Comparison of ENCODE assay signal across 1 cellular context in the genomic region with DNA sequence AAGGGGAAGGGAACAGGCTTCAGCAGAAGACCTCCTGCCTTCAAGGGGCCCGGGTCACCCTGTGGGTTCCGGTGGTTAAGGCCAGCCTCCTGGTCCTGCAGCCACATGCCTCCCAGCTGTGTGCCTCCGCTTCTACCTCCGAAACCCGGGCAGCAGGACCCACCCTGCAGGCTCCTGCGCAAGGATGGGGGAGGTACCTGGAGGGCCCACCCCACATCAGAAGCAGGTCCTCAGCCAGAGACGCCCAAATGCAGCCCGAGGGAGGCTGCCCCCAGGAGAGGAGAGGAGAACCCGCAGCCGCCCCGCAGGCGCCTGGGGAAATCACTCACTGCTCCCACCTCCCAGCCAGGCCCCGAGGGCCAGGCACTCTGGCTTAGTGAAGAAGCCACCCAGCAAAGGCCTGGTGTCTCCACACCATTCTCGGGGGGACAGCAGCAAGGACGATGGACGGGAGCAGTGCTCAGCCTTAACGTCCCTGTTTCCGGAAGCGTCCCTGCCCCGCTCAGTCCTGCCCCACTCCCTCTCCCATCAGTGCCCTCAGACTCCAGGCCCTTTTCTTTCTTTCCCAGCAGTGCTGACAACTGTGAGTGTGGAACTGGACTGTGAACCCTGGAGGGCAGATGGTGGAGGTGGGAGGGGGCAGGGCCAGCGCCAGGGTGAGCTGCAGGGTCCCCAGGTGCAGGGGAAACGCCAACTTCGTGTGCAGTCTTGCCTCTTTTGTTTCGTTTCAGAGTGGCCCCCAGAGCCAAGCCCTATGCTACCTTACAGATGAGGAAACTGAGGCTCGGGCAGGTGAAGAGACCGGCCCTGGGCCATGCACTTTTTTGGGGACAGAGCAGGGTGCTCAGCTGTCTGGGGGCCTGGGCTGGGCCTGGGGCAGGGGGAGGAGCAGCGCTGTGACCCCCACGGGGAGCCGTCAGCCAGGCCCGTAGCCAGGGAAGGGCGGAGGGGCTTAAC.
A peak's percentile ranks its signal among the peaks of the same experiment; 100 is the strongest.
TF ChIP-seq lines count a peak whose summit lies in the region.

No MANE protein-coding gene starts in this region.

TF ChIP-seq in HepG2, 621 proteins besides CTCF, POLR2A, EP300 and RAD21 (continued from another document and continues in another):
- TF ChIP-seq ZBTB7A (CRISPR knock-in tag; IDR thresholded peaks at IDR 0.05) (peak; percentile 46), MEIS1 (CRISPR knock-in tag; IDR thresholded peaks at IDR 0.05; ENCODE audit: borderline replicate concordance) (no peak), TFAP4 (IDR thresholded peaks at IDR 0.05; ENCODE audit: borderline replicate concordance, low read depth) (peak; percentile 42; the same call in 1 of the 2 replicates), NR3C1 (CRISPR knock-in tag; IDR thresholded peaks at IDR 0.05) (no peak), ZNF18 (CRISPR knock-in tag; IDR thresholded peaks at IDR 0.05; ENCODE audit: insufficient replicate concordance) (no peak), ZNF75D (CRISPR knock-in tag; IDR thresholded peaks at IDR 0.05; ENCODE audit: borderline replicate concordance) (no peak), NR2C2 (CRISPR knock-in tag; IDR thresholded peaks at IDR 0.05; ENCODE audit: borderline replicate concordance) (no peak), MXD4 (CRISPR knock-in tag; IDR thresholded peaks at IDR 0.05) (peak; percentile 56), ZNF792 (CRISPR knock-in tag; IDR thresholded peaks at IDR 0.05) (peak; percentile 36; the same call in 1 of the 2 replicates), ATF4 (CRISPR knock-in tag; IDR thresholded peaks at IDR 0.05) (no peak; a peak in 1 of 4 replicates), JUND (CRISPR knock-in tag; IDR thresholded peaks at IDR 0.05) (no peak; the same call in 1 of the 2 replicates), ZNF772 (CRISPR knock-in tag; IDR thresholded peaks at IDR 0.05) (peak; percentile 57; the same call in 1 of the 2 replicates), POLR2AphosphoS2 (IDR thresholded peaks at IDR 0.05; ENCODE audit: low read depth, low read length) (no peak), SUZ12 (IDR thresholded peaks at IDR 0.05; ENCODE audit: low read depth, low read length) (no peak), GABPB1 (CRISPR knock-in tag; IDR thresholded peaks at IDR 0.05) (peak; percentile 71), RXRB (CRISPR knock-in tag; IDR thresholded peaks at IDR 0.05; ENCODE audit: borderline replicate concordance) (no peak; the same call in 1 of the 2 replicates), GTF3A (CRISPR knock-in tag; conservative IDR thresholded peaks at IDR 0.05) (no peak), PRPF4 (IDR thresholded peaks at IDR 0.05; ENCODE audit: low read depth, low read length, poor library complexity, severe bottlenecking) (no peak), MTERF4 (CRISPR knock-in tag; IDR thresholded peaks at IDR 0.05) (peak; percentile 81; the same call in 1 of the 2 replicates), ZNF678 (CRISPR knock-in tag; IDR thresholded peaks at IDR 0.05) (no peak), ZSCAN31 (CRISPR knock-in tag; IDR thresholded peaks at IDR 0.05; ENCODE audit: low read depth) (no peak), SNAPC5 (CRISPR knock-in tag; IDR thresholded peaks at IDR 0.05; ENCODE audit: borderline replicate concordance) (0 out of 2 replicates have a peak, but pooled peaks have one; percentile 37), KDM4B (CRISPR knock-in tag; IDR thresholded peaks at IDR 0.05) (no peak)
- TF ChIP-seq, protein P1, sequence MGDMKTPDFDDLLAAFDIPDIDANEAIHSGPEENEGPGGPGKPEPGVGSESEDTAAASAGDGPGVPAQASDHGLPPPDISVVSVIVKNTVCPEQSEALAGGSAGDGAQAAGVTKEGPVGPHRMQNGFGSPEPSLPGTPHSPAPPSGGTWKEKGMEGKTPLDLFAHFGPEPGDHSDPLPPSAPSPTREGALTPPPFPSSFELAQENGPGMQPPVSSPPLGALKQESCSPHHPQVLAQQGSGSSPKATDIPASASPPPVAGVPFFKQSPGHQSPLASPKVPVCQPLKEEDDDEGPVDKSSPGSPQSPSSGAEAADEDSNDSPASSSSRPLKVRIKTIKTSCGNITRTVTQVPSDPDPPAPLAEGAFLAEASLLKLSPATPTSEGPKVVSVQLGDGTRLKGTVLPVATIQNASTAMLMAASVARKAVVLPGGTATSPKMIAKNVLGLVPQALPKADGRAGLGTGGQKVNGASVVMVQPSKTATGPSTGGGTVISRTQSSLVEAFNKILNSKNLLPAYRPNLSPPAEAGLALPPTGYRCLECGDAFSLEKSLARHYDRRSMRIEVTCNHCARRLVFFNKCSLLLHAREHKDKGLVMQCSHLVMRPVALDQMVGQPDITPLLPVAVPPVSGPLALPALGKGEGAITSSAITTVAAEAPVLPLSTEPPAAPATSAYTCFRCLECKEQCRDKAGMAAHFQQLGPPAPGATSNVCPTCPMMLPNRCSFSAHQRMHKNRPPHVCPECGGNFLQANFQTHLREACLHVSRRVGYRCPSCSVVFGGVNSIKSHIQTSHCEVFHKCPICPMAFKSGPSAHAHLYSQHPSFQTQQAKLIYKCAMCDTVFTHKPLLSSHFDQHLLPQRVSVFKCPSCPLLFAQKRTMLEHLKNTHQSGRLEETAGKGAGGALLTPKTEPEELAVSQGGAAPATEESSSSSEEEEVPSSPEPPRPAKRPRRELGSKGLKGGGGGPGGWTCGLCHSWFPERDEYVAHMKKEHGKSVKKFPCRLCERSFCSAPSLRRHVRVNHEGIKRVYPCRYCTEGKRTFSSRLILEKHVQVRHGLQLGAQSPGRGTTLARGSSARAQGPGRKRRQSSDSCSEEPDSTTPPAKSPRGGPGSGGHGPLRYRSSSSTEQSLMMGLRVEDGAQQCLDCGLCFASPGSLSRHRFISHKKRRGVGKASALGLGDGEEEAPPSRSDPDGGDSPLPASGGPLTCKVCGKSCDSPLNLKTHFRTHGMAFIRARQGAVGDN (CRISPR knock-in tag; IDR thresholded peaks at IDR 0.05) = peak; percentile 87
- TF ChIP-seq, protein P2, sequence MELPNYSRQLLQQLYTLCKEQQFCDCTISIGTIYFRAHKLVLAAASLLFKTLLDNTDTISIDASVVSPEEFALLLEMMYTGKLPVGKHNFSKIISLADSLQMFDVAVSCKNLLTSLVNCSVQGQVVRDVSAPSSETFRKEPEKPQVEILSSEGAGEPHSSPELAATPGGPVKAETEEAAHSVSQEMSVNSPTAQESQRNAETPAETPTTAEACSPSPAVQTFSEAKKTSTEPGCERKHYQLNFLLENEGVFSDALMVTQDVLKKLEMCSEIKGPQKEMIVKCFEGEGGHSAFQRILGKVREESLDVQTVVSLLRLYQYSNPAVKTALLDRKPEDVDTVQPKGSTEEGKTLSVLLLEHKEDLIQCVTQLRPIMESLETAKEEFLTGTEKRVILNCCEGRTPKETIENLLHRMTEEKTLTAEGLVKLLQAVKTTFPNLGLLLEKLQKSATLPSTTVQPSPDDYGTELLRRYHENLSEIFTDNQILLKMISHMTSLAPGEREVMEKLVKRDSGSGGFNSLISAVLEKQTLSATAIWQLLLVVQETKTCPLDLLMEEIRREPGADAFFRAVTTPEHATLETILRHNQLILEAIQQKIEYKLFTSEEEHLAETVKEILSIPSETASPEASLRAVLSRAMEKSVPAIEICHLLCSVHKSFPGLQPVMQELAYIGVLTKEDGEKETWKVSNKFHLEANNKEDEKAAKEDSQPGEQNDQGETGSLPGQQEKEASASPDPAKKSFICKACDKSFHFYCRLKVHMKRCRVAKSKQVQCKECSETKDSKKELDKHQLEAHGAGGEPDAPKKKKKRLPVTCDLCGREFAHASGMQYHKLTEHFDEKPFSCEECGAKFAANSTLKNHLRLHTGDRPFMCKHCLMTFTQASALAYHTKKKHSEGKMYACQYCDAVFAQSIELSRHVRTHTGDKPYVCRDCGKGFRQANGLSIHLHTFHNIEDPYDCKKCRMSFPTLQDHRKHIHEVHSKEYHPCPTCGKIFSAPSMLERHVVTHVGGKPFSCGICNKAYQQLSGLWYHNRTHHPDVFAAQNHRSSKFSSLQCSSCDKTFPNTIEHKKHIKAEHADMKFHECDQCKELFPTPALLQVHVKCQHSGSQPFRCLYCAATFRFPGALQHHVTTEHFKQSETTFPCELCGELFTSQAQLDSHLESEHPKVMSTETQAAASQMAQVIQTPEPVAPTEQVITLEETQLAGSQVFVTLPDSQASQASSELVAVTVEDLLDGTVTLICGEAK (IDR thresholded peaks at IDR 0.05) = no peak
- TF ChIP-seq, protein P2 (CRISPR knock-in tag; IDR thresholded peaks at IDR 0.05) = no peak
- TF ChIP-seq, protein P3, sequence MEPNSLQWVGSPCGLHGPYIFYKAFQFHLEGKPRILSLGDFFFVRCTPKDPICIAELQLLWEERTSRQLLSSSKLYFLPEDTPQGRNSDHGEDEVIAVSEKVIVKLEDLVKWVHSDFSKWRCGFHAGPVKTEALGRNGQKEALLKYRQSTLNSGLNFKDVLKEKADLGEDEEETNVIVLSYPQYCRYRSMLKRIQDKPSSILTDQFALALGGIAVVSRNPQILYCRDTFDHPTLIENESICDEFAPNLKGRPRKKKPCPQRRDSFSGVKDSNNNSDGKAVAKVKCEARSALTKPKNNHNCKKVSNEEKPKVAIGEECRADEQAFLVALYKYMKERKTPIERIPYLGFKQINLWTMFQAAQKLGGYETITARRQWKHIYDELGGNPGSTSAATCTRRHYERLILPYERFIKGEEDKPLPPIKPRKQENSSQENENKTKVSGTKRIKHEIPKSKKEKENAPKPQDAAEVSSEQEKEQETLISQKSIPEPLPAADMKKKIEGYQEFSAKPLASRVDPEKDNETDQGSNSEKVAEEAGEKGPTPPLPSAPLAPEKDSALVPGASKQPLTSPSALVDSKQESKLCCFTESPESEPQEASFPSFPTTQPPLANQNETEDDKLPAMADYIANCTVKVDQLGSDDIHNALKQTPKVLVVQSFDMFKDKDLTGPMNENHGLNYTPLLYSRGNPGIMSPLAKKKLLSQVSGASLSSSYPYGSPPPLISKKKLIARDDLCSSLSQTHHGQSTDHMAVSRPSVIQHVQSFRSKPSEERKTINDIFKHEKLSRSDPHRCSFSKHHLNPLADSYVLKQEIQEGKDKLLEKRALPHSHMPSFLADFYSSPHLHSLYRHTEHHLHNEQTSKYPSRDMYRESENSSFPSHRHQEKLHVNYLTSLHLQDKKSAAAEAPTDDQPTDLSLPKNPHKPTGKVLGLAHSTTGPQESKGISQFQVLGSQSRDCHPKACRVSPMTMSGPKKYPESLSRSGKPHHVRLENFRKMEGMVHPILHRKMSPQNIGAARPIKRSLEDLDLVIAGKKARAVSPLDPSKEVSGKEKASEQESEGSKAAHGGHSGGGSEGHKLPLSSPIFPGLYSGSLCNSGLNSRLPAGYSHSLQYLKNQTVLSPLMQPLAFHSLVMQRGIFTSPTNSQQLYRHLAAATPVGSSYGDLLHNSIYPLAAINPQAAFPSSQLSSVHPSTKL (CRISPR knock-in tag; IDR thresholded peaks at IDR 0.05) = 0 out of 2 replicates have a peak, but pooled peaks have one; percentile 29
